ENCODE assay signal across 1 cellular context in the genomic region with DNA sequence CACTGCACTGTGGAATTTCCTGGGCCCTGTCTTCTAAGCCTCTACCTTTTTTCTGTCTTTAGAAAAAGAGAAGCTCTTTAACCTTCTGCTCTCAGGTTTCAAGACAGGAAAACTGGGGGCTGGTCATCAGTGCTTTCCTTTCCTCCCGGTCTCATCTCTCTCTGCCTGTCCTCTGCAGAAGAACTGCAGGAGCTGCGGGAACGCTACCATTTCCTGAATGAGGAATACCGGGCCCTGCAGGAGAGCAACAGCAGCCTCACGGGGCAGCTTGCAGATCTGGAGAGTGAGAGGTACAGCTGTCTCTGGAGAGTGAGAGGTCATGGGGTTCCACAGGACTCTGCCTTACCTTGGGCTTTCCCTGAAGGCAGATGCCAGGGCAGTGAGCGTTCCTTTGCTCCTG.
TF ChIP-seq lines count a peak whose summit lies in the region.

No MANE protein-coding gene starts in this region.

TF ChIP-seq in HepG2, 621 proteins besides CTCF, POLR2A, EP300 and RAD21:
- TF ChIP-seq, protein P1, sequence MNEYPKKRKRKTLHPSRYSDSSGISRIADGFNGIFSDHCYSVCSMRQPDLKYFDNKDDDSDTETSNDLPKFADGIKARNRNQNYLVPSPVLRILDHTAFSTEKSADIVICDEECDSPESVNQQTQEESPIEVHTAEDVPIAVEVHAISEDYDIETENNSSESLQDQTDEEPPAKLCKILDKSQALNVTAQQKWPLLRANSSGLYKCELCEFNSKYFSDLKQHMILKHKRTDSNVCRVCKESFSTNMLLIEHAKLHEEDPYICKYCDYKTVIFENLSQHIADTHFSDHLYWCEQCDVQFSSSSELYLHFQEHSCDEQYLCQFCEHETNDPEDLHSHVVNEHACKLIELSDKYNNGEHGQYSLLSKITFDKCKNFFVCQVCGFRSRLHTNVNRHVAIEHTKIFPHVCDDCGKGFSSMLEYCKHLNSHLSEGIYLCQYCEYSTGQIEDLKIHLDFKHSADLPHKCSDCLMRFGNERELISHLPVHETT (CRISPR knock-in tag; conservative IDR thresholded peaks at IDR 0.05), result no peak
- TF ChIP-seq ZNF746 (CRISPR knock-in tag; IDR thresholded peaks at IDR 0.05) (no peak), ERF (CRISPR knock-in tag; IDR thresholded peaks at IDR 0.05) (no peak), ONECUT2 (CRISPR knock-in tag; IDR thresholded peaks at IDR 0.05) (no peak), ATF1 (CRISPR knock-in tag; IDR thresholded peaks at IDR 0.05) (no peak), ZNF558 (CRISPR knock-in tag; IDR thresholded peaks at IDR 0.05; ENCODE audit: borderline replicate concordance) (no peak), TAF15 (IDR thresholded peaks at IDR 0.05; ENCODE audit: low read depth, low read length, poor library complexity, severe bottlenecking) (no peak), CEBPB (IDR thresholded peaks at IDR 0.05; ENCODE audit: borderline replicate concordance, low read depth, low read length) (no peak), ZNF331 (CRISPR knock-in tag; IDR thresholded peaks at IDR 0.05) (no peak), NKX3-1 (CRISPR knock-in tag; IDR thresholded peaks at IDR 0.05) (no peak), NCOA5 (CRISPR knock-in tag; IDR thresholded peaks at IDR 0.05) (no peak), ZNF644 (CRISPR knock-in tag; IDR thresholded peaks at IDR 0.05; ENCODE audit: low read depth) (no peak), SP1 (IDR thresholded peaks at IDR 0.05) (no peak), SP1 (CRISPR knock-in tag; IDR thresholded peaks at IDR 0.05) (no peak), SP4 (CRISPR knock-in tag; IDR thresholded peaks at IDR 0.05) (no peak), ZKSCAN5 (CRISPR knock-in tag; IDR thresholded peaks at IDR 0.05) (no peak)
- TF ChIP-seq, protein P2, sequence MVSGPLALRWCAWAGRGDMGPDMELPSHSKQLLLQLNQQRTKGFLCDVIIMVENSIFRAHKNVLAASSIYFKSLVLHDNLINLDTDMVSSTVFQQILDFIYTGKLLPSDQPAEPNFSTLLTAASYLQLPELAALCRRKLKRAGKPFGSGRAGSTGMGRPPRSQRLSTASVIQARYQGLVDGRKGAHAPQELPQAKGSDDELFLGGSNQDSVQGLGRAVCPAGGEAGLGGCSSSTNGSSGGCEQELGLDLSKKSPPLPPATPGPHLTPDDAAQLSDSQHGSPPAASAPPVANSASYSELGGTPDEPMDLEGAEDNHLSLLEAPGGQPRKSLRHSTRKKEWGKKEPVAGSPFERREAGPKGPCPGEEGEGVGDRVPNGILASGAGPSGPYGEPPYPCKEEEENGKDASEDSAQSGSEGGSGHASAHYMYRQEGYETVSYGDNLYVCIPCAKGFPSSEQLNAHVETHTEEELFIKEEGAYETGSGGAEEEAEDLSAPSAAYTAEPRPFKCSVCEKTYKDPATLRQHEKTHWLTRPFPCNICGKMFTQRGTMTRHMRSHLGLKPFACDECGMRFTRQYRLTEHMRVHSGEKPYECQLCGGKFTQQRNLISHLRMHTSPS (CRISPR knock-in tag; IDR thresholded peaks at IDR 0.05; ENCODE audit: low read depth), result no peak
- TF ChIP-seq, protein P3, sequence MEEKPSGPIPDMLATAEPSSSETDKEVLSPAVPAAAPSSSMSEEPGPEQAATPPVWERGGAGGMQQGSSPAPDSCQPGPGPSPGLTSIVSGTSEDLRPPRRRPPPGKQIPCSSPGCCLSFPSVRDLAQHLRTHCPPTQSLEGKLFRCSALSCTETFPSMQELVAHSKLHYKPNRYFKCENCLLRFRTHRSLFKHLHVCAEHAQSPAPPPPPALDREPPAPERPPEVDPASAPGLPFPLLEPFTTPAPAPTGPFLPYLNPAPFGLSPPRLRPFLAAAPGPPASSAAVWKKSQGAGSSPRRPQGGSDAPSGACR (CRISPR knock-in tag; IDR thresholded peaks at IDR 0.05), result no peak
- TF ChIP-seq, protein P4, sequence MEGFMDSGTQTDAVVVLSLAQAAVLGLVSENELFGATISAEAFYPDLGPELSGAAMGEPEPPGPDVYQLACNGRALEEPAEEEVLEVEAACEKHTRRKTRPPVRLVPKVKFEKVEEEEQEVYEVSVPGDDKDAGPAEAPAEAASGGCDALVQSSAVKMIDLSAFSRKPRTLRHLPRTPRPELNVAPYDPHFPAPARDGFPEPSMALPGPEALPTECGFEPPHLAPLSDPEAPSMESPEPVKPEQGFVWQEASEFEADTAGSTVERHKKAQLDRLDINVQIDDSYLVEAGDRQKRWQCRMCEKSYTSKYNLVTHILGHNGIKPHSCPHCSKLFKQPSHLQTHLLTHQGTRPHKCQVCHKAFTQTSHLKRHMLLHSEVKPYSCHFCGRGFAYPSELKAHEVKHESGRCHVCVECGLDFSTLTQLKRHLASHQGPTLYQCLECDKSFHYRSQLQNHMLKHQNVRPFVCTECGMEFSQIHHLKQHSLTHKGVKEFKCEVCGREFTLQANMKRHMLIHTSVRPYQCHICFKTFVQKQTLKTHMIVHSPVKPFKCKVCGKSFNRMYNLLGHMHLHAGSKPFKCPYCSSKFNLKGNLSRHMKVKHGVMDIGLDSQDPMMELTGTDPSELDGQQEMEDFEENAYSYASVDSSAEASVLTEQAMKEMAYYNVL (CRISPR knock-in tag; IDR thresholded peaks at IDR 0.05; ENCODE audit: borderline replicate concordance), result no peak
- TF ChIP-seq, protein P5, sequence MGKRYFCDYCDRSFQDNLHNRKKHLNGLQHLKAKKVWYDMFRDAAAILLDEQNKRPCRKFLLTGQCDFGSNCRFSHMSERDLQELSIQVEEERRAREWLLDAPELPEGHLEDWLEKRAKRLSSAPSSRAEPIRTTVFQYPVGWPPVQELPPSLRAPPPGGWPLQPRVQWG (CRISPR knock-in tag; IDR thresholded peaks at IDR 0.05; ENCODE audit: borderline replicate concordance, low read depth), result no peak
- TF ChIP-seq, protein P6, sequence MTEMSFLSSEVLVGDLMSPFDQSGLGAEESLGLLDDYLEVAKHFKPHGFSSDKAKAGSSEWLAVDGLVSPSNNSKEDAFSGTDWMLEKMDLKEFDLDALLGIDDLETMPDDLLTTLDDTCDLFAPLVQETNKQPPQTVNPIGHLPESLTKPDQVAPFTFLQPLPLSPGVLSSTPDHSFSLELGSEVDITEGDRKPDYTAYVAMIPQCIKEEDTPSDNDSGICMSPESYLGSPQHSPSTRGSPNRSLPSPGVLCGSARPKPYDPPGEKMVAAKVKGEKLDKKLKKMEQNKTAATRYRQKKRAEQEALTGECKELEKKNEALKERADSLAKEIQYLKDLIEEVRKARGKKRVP (CRISPR knock-in tag; IDR thresholded peaks at IDR 0.05), result no peak
